Comparison of ENCODE assay signal across 8 cellular contexts in genomic region chr19:20078696-20079095, GRCh38. TPM values are rescaled to one million over a fixed set of nuclear protein-coding genes. Genes with fewer than 3 reads are reported as not detected.
DNase-seq lines count a peak whose midpoint lies in the region; ATAC-seq and TF ChIP-seq lines count a peak whose summit lies in the region.

No MANE protein-coding gene starts in this region.

- H3K27me3 ChIP-seq in BJ (ENCODE audit: control insufficient read depth, insufficient read depth, low read length) (no peaks in the 10 kb centered on the region), HUES6 (ENCODE audit: control insufficient read depth, insufficient read depth, low read length) (no peaks in the 10 kb centered on the region), kidney epithelial cell (ENCODE audit: control insufficient read depth, insufficient read depth, low read length) (no peaks in the 10 kb centered on the region)

- H3K9me3 Mint-ChIP-seq in brain: peaks cover 22 to 38% (median 30%) of the 10 kb centered on the region in 5 experiments

- H3K27ac ChIP-seq in HUES6 (ENCODE audit: low read depth, low read length): no peak overlapping the region

- H3K27ac Mint-ChIP-seq in brain: peak overlapping the region; percentile 66 to 96 (median 90)

- H3K36me3 Mint-ChIP-seq in brain: peaks cover 44% of the 10 kb centered on the region

- POLR2A ChIA-PET in BJ (lab: Charles Lee): no interaction called here

- H3K4me1 ChIP-seq in HUES6 (ENCODE audit: control insufficient read depth, insufficient read depth, low read length): peaks cover 10% of the 10 kb centered on the region; the same call in 1 of the 2 replicates

- H3K4me3 Mint-ChIP-seq in brain: peak overlapping the region; percentile 94 to 97 (median 97)

- H3K4me3 ChIP-seq in BJ (ENCODE audit: low read depth, low read length) (peak overlapping the region; percentile 47), HUES6 (ENCODE audit: low read depth, low read length) (peak overlapping the region; percentile 82), kidney epithelial cell (ENCODE audit: low read depth, low read length) (peak overlapping the region; percentile 71)

- DNase-seq in BJ (ENCODE audit: low read depth) (no peak), kidney epithelial cell (ENCODE audit: low read depth) (no peak), GM19240 (ENCODE audit: insufficient read length, low spot score) (no peak), CD1c-positive myeloid dendritic cell (ENCODE audit: extremely low spot score) (no peak)
- DNase-seq in stimulated activated CD8-positive, alpha-beta memory T cell treated with anti-CD3 and anti-CD28 coated beads, Interleukin-2, amount 100 ng/mL, for 48 hours (ENCODE audit: low read depth in 2 of 2): peak; percentile 0 to 7

- peaks cover 15% of the 10 kb centered on the region for H3K4me1 Mint-ChIP-seq in brain

- peaks cover 7% of the 10 kb centered on the region for H3K27me3 Mint-ChIP-seq in brain

- TF ChIP-seq CTCF in BJ (IDR thresholded peaks at IDR 0.05; ENCODE audit: insufficient read depth, low read depth, low read length) (no peak), brain (conservative IDR thresholded peaks at IDR 0.05) (no peak), kidney epithelial cell (IDR thresholded peaks at IDR 0.05; ENCODE audit: insufficient read depth, low read length, poor library complexity, severe bottlenecking) (no peak)

- H3K9me3 ChIP-seq in HUES6 (ENCODE audit: control insufficient read depth, insufficient read depth, low read depth, low read length): peaks cover 23% of the 10 kb centered on the region; the same call in 1 of the 2 replicates

- no peaks in the 10 kb centered on the region for H3K36me3 ChIP-seq in BJ (ENCODE audit: control insufficient read depth, insufficient read depth, low read length)
- H3K36me3 ChIP-seq in HUES6 (ENCODE audit: control insufficient read depth, insufficient read depth, low read length): no peaks in the 10 kb centered on the region; the same call in 1 of the 2 replicates
- no peaks in the 10 kb centered on the region for H3K36me3 ChIP-seq in kidney epithelial cell (ENCODE audit: control insufficient read depth, insufficient read depth, low read length)

- no peak for ATAC-seq in HG03039 (IDR thresholded peaks at IDR 0.05; ENCODE audit: unreplicated experiment)

- CTCF ChIA-PET in BJ (lab: Yijun Ruan, JAX): interaction anchor here (1.4 kb wide), 1 partner anchor 15 kb away, joined by 4 read pairs; no protein-coding TSS in a partner anchor

- peak overlapping the region; percentile 67 for H3K9ac ChIP-seq in HUES6 (ENCODE audit: low read length)

RNA-seq across cellular contexts. Expression of gene ZNF90, which starts 0.9 kb away (rescaled TPM):
- 0.36 and 0.38 TPM in 2 replicates for polyA plus RNA-seq in BJ (2011; rRNA removed)
- 0.33 TPM in 1 of 2 replicates, not detected in the other for polyA minus RNA-seq in BJ (2011; rRNA and poly(A)+ RNA removed)
- polyA plus RNA-seq in brain (ENCODE audit: insufficient read depth, low read depth, low replicate concordance): 3.3 TPM
- total RNA-seq in kidney epithelial cell: 5.1 TPM in 2 replicates

RNA-seq across cellular contexts. Expression of gene ZNF682, which starts 39.4 kb away (rescaled TPM):
- 0.70 and 1.3 TPM in 2 replicates for polyA plus RNA-seq in BJ (2011; rRNA removed)
- 0.31 and 0.47 TPM in 2 replicates for polyA minus RNA-seq in BJ (2011; rRNA and poly(A)+ RNA removed)
- 3.9 TPM for polyA plus RNA-seq in brain (ENCODE audit: insufficient read depth, low read depth, low replicate concordance)
- 1.8 and 3.3 TPM in 2 replicates for total RNA-seq in kidney epithelial cell

Comparison
In these comparisons a context has a peak if more than half of its experiments do, and no peak if none do; other contexts are left out.
1. DNase-seq: peak in stimulated activated CD8-positive, alpha-beta memory T cell treated with anti-CD3 and anti-CD28 coated beads, Interleukin-2, amount 100 ng/mL, for 48 hours (2 of 2); none in BJ (single experiment), kidney epithelial cell (single experiment), GM19240 (single experiment) and CD1c-positive myeloid dendritic cell (single experiment).
2. Peak in every context shown above with its lines, with median percentiles within 50 percentile points of each other: H3K4me3 ChIP-seq.